ENCODE assay signal across 1 cellular context in the genomic region with DNA sequence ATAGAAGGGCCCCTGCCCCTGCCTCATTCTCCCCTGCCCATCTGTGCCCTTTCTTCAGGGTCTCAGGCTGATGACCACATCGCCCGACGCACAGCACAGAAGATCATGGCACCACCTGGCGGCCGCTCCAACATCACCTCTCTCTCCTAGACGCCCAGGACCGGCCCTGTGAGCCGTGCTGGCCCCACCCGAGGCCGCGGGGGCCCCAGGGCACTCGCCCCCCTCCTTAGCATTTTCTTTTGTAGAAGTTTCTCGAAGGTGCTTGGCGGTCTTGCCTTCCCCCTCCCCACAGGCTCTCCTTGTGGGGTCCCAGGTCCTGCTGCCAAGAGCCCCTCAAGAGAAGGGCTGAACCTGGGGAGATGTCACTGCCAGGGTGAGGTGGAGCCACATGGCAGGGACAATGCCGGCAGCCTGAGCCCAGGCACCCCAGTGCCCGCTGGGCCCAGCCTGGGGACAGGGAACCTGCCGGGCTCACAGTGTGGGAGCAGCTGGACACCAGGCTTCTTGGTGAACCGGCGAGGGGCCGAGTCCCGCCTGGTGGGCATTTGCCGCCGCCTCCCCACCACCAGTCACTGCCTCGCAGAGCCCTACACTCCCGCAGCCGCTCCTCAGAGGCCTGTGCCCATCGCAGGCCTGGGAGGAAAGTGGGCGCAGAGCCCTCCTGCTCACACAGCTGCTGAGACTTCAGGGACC.
TF ChIP-seq lines count a peak whose summit lies in the region.

No MANE protein-coding gene starts in this region.

TF ChIP-seq in endothelial cell of umbilical vein, 7 proteins besides CTCF, POLR2A, EP300 and RAD21:
- TF ChIP-seq EZH2 (IDR thresholded peaks at IDR 0.05; ENCODE audit: borderline replicate concordance, low read depth, low read length, severe bottlenecking) (no peak), FOS (IDR thresholded peaks at IDR 0.05; ENCODE audit: borderline replicate concordance, insufficient read depth, low read length) (no peak), MYC (IDR thresholded peaks at IDR 0.05; ENCODE audit: low read depth, low read length) (no peak), POLR2AphosphoS5 (IDR thresholded peaks at IDR 0.05; ENCODE audit: insufficient read depth, low read depth, low read length) (no peak), JUN (IDR thresholded peaks at IDR 0.05; ENCODE audit: borderline replicate concordance, insufficient read depth, insufficient read length, low read depth) (no peak)
- TF ChIP-seq, protein P1, sequence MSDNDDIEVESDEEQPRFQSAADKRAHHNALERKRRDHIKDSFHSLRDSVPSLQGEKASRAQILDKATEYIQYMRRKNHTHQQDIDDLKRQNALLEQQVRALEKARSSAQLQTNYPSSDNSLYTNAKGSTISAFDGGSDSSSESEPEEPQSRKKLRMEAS (IDR thresholded peaks at IDR 0.05; ENCODE audit: insufficient read depth, insufficient read length), result no peak
TF ChIP-seq in endothelial cell of umbilical vein: peak in this region for 0.
